Comparison of ENCODE assay signal across 1 cellular context in the genomic region with DNA sequence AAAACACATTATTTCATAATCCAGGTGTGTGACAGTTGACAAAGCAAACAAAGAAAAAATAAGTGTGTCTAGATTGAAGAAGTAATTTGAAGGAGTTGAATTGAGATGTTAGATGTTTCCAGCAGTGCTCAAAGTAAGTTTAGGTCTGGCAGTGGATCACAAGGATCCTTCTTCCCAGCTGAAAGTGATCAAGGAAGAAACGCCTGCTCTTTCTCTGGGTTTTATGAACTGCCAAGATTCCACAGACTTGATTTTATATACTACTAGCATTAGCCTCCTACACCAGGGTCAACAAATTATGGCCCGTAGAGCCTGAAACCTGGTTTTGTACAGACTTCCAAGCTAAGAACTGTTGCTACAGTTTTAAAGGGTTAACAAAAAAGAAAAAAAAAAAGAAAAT.
TF ChIP-seq lines count a peak whose summit lies in the region.

No MANE protein-coding gene starts in this region.

TF ChIP-seq in SK-N-SH treated with all-trans-retinoic acid at 6 μM for 48 hours, 23 proteins besides CTCF, POLR2A, EP300 and RAD21 (continued from another document):
- TF ChIP-seq TCF4 (CRISPR knock-in tag; IDR thresholded peaks at IDR 0.05; ENCODE audit: borderline replicate concordance) (no peak), TOX (CRISPR knock-in tag; IDR thresholded peaks at IDR 0.05; ENCODE audit: borderline replicate concordance) (no peak), ZNF565 (CRISPR knock-in tag; conservative IDR thresholded peaks at IDR 0.05; ENCODE audit: low read depth) (no peak), SNAI2 (CRISPR knock-in tag; IDR thresholded peaks at IDR 0.05) (no peak), ZFP3 (CRISPR knock-in tag; IDR thresholded peaks at IDR 0.05) (no peak), CSDC2 (CRISPR knock-in tag; IDR thresholded peaks at IDR 0.05) (no peak), GLIS3 (CRISPR knock-in tag; IDR thresholded peaks at IDR 0.05) (no peak), ZC3H10 (CRISPR knock-in tag; IDR thresholded peaks at IDR 0.05) (no peak), RARB (CRISPR knock-in tag; IDR thresholded peaks at IDR 0.05) (no peak), ZNF8 (CRISPR knock-in tag; IDR thresholded peaks at IDR 0.05) (no peak), PPARA (CRISPR knock-in tag; IDR thresholded peaks at IDR 0.05; ENCODE audit: borderline replicate concordance) (no peak), OSR1 (CRISPR knock-in tag; IDR thresholded peaks at IDR 0.05) (no peak), ARNTL (CRISPR knock-in tag; IDR thresholded peaks at IDR 0.05; ENCODE audit: borderline replicate concordance, low read depth) (no peak)
- TF ChIP-seq, protein P1, sequence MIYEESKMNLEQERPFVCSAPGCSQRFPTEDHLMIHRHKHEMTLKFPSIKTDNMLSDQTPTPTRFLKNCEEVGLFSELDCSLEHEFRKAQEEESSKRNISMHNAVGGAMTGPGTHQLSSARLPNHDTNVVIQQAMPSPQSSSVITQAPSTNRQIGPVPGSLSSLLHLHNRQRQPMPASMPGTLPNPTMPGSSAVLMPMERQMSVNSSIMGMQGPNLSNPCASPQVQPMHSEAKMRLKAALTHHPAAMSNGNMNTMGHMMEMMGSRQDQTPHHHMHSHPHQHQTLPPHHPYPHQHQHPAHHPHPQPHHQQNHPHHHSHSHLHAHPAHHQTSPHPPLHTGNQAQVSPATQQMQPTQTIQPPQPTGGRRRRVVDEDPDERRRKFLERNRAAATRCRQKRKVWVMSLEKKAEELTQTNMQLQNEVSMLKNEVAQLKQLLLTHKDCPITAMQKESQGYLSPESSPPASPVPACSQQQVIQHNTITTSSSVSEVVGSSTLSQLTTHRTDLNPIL (CRISPR knock-in tag; IDR thresholded peaks at IDR 0.05; ENCODE audit: low read depth), result no peak
- TF ChIP-seq, protein P2, sequence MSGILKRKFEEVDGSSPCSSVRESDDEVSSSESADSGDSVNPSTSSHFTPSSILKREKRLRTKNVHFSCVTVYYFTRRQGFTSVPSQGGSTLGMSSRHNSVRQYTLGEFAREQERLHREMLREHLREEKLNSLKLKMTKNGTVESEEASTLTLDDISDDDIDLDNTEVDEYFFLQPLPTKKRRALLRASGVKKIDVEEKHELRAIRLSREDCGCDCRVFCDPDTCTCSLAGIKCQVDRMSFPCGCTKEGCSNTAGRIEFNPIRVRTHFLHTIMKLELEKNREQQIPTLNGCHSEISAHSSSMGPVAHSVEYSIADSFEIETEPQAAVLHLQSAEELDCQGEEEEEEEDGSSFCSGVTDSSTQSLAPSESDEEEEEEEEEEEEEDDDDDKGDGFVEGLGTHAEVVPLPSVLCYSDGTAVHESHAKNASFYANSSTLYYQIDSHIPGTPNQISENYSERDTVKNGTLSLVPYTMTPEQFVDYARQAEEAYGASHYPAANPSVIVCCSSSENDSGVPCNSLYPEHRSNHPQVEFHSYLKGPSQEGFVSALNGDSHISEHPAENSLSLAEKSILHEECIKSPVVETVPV (CRISPR knock-in tag; IDR thresholded peaks at IDR 0.05), result no peak
TF ChIP-seq in SK-N-SH treated with all-trans-retinoic acid at 6 μM for 48 hours: peak in this region for 0.
